ENCODE assay signal across 26 cellular contexts in genomic region chr2:51620830-51621229, GRCh38.
DNase-seq lines count a peak whose midpoint lies in the region; ATAC-seq lines count a peak whose summit lies in the region.
"Had no signal": no experiment of that assay in that cellular context is flagged by ENCODE, and none has a peak within 500 bp of the region (broad histone marks: within the 10 kb centered on the region; RNA-seq: fewer than 3 reads in every experiment).

No MANE protein-coding gene starts in this region.

- in situ Hi-C loops in Caki2 (cut with HindIII; ENCODE audit: low pct_unique_long_range_greater_than_20kb, low sequenced_read_pairs): no loop called here

- ATAC-seq in GM18909 (IDR thresholded peaks at IDR 0.05; ENCODE audit: poor library complexity, unreplicated experiment) (no peak), HG02763 (IDR thresholded peaks at IDR 0.05; ENCODE audit: unreplicated experiment) (no peak)
- ATAC-seq: activated naive CD8-positive, alpha-beta T cell treated with anti-CD3 and anti-CD28 coated beads, Interleukin-2, amount 50 U/mL, for 24 hours; activated T-cell treated with anti-CD3 and anti-CD28 coated beads, Interleukin-2, amount 50 U/mL, for 72 hours; GM12878; right cardiac atrium had no signal

- DNase-seq in Caki2 (ENCODE audit: low read depth) (peak; percentile 1), HT1080 (ENCODE audit: low read depth) (peak; percentile 44), astrocyte of the hippocampus (ENCODE audit: low read depth, low spot score) (peak; percentile 2), kidney glomerular epithelial cell (lab: John Stamatoyannopoulos, UW) (peak; percentile 7), NCI-H2081 (lab: John Stamatoyannopoulos, UW) (no peak)
- DNase-seq: activated CD4-positive, alpha-beta T cell treated with anti-CD3 and anti-CD28 coated beads, Interleukin-2, amount 50 U/mL, for 48 hours; activated CD4-positive, CD25-positive, alpha-beta regulatory T cell treated with anti-CD3 and anti-CD28 coated beads, Interleukin-2, amount 50 U/mL, for 72 hours; activated naive CD4-positive, alpha-beta T cell; activated naive CD8-positive, alpha-beta T cell treated with anti-CD3 and anti-CD28 coated beads, Interleukin-2, amount 50 U/mL, for 24 hours; activated T-cell treated with anti-CD3 and anti-CD28 coated beads, Interleukin-2, amount 50 U/mL, for 72 hours; BE2C; CD8-positive, alpha-beta memory T cell; DMS153; effector memory CD4-positive, alpha-beta T cell; head of caudate nucleus; KBM-7; NCI-H2029 treated with DMSO at 0.1 percent for 48 hours; NCI-H226; NCI-H774; posterior cingulate gyrus; right cardiac atrium; stimulated activated CD4-positive, alpha-beta T cell treated with anti-CD3 and anti-CD28 coated beads, Interleukin-2, amount 100 ng/mL, for 24 hours; testis had no signal

Comparison
In these comparisons a context has a peak if more than half of its experiments do, and no peak if none do; other contexts are left out.
1. DNase-seq: peak in Caki2 (single experiment), HT1080 (single experiment), astrocyte of the hippocampus (single experiment) and kidney glomerular epithelial cell (single experiment); none in NCI-H2081 (0 of 2).